ENCODE assay signal across 8 cellular contexts in the genomic region with DNA sequence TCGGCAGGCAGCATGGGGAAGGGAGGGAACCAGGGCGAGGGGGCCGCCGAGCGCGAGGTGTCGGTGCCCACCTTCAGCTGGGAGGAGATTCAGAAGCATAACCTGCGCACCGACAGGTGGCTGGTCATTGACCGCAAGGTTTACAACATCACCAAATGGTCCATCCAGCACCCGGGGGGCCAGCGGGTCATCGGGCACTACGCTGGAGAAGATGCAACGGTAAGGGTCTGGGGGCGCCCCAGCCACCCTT. TPM values are rescaled to one million over a fixed set of nuclear protein-coding genes. Genes with fewer than 3 reads are reported as not detected.
DNase-seq lines count a peak whose midpoint lies in the region; ATAC-seq and TF ChIP-seq lines count a peak whose summit lies in the region.

No MANE protein-coding gene starts in this region.

- TF ChIP-seq EP300 in suprapubic skin (IDR thresholded peaks at IDR 0.05) = no peak

- H3K27ac ChIP-seq in suprapubic skin = peak overlapping the region; percentile 70

- H3K4me3 Mint-ChIP-seq in T-helper 1 cell treated with Interleukin-12 subunit alpha and Interleukin-12 subunit beta and Interleukin-4 antibody, amounts not matched to agents 30 μg/mL and 1 μg/mL, for 36 hours = peak overlapping the region; percentile 85
- peak overlapping the region; percentile 86 for H3K4me3 Mint-ChIP-seq in activated CD8-positive, alpha-beta T cell treated with anti-CD3 and anti-CD28 coated beads for 36 hours

- H3K4me1 Mint-ChIP-seq in T-helper 1 cell treated with Interleukin-12 subunit alpha and Interleukin-12 subunit beta and Interleukin-4 antibody, amounts not matched to agents 30 μg/mL and 1 μg/mL, for 36 hours (ENCODE audit: low read depth) = peaks cover 44% of the 10 kb centered on the region
- H3K4me1 Mint-ChIP-seq in activated CD8-positive, alpha-beta T cell treated with anti-CD3 and anti-CD28 coated beads for 36 hours (ENCODE audit: low read depth) = peaks cover 36% of the 10 kb centered on the region

- H3K27me3 Mint-ChIP-seq in T-helper 1 cell treated with Interleukin-12 subunit alpha and Interleukin-12 subunit beta and Interleukin-4 antibody, amounts not matched to agents 30 μg/mL and 1 μg/mL, for 36 hours (ENCODE audit: low read depth) = no peaks in the 10 kb centered on the region
- peaks cover 9% of the 10 kb centered on the region for H3K27me3 Mint-ChIP-seq in activated CD8-positive, alpha-beta T cell treated with anti-CD3 and anti-CD28 coated beads for 36 hours

- H3K9me3 Mint-ChIP-seq in T-helper 1 cell treated with Interleukin-12 subunit alpha and Interleukin-12 subunit beta and Interleukin-4 antibody, amounts not matched to agents 30 μg/mL and 1 μg/mL, for 36 hours = no peaks in the 10 kb centered on the region
- H3K9me3 Mint-ChIP-seq in activated CD8-positive, alpha-beta T cell treated with anti-CD3 and anti-CD28 coated beads for 36 hours = no peaks in the 10 kb centered on the region

- H3K9me3 ChIP-seq in iPS-18c (ENCODE audit: control insufficient read depth, insufficient read depth, low read length) (no peaks in the 10 kb centered on the region), suprapubic skin (no peaks in the 10 kb centered on the region)

- DNase-seq in T-helper 1 cell (no peak), suprapubic skin (ENCODE audit: low spot score in 2 of 2) (no peak), SIG-M5 treated with dmso at 0.1 percent for 504 hours (lab: John Stamatoyannopoulos, UW; ENCODE audit: unreplicated experiment) (no peak), NCI-H524 treated with DMSO at 0.1 percent for 48 hours (lab: John Stamatoyannopoulos, UW) (no peak)
- no peak for DNase-seq in activated CD8-positive, alpha-beta T cell treated with anti-CD3 and anti-CD28 coated beads for 36 hours

- no peak for ATAC-seq in activated CD8-positive, alpha-beta T cell treated with anti-CD3 and anti-CD28 coated beads for 36 hours
- ATAC-seq in HG03469 (IDR thresholded peaks at IDR 0.05; ENCODE audit: unreplicated experiment) = no peak

- peak overlapping the region; percentile 93 for H3K27ac Mint-ChIP-seq in T-helper 1 cell treated with Interleukin-12 subunit alpha and Interleukin-12 subunit beta and Interleukin-4 antibody, amounts not matched to agents 30 μg/mL and 1 μg/mL, for 36 hours
- H3K27ac Mint-ChIP-seq in activated CD8-positive, alpha-beta T cell treated with anti-CD3 and anti-CD28 coated beads for 36 hours = peak overlapping the region; percentile 91

- H3K27me3 ChIP-seq in suprapubic skin = peaks cover 22% of the 10 kb centered on the region

- H3K36me3 Mint-ChIP-seq in T-helper 1 cell treated with Interleukin-12 subunit alpha and Interleukin-12 subunit beta and Interleukin-4 antibody, amounts not matched to agents 30 μg/mL and 1 μg/mL, for 36 hours (ENCODE audit: low read depth) = peaks cover 8% of the 10 kb centered on the region
- H3K36me3 Mint-ChIP-seq in activated CD8-positive, alpha-beta T cell treated with anti-CD3 and anti-CD28 coated beads for 36 hours (ENCODE audit: low read depth) = peaks cover 39% of the 10 kb centered on the region

- intact Hi-C loops in activated CD8-positive, alpha-beta T cell treated with anti-CD3 and anti-CD28 coated beads for 36 hours (cut with micrococcal nuclease) = no loop called here

- WGBS in suprapubic skin = 1% methylated on average over 10 of the region's 16 CpGs

- no peaks in the 10 kb centered on the region for H3K36me3 ChIP-seq in suprapubic skin

- TF ChIP-seq CTCF in activated CD8-positive, alpha-beta T cell treated with anti-CD3 and anti-CD28 coated beads for 36 hours (IDR thresholded peaks at IDR 0.05) = no peak
- no peak for TF ChIP-seq CTCF in suprapubic skin (IDR thresholded peaks at IDR 0.05)

- POLR2A ChIA-PET in activated CD8-positive, alpha-beta T cell treated with anti-CD3 and anti-CD28 coated beads for 36 hours (lab: Charles Lee) = interaction anchor here (0.6 to 4.0 kb wide), 10 partner anchors 12 to 143 kb away, joined by 3 to 44 read pairs (median 4); partner anchors contain the start of genes FADS1, FEN1, FTH1 and TMEM258

- peaks cover 35% of the 10 kb centered on the region for H3K4me1 ChIP-seq in suprapubic skin

- H3K4me3 ChIP-seq in iPS-18c (ENCODE audit: insufficient read depth, low read depth, low read length) (peak overlapping the region; percentile 93), suprapubic skin (peak overlapping the region; percentile 53)

- CTCF ChIA-PET in activated CD8-positive, alpha-beta T cell treated with anti-CD3 and anti-CD28 coated beads for 36 hours (lab: Charles Lee) = interaction anchor here (0.9 to 2.5 kb wide), 6 partner anchors 12 to 71 kb away, joined by 3 to 37 read pairs (median 4); partner anchors contain the start of gene FADS1

- TF ChIP-seq POLR2A in suprapubic skin (IDR thresholded peaks at IDR 0.05) = no peak

RNA-seq across cellular contexts. Expression of gene FADS2, which starts 0.2 kb away (rescaled TPM):
- total RNA-seq in activated CD8-positive, alpha-beta T cell treated with anti-CD3 and anti-CD28 coated beads for 36 hours = 100 to 1,000 TPM; 131 to 134 TPM
- 100 to 1,000 TPM; 130 to 455 (median 327) TPM for total RNA-seq in suprapubic skin

RNA-seq across cellular contexts. Expression of gene FADS1, which starts 11.5 kb away (rescaled TPM):
- 10 to 100 TPM; 33.9 to 34.4 TPM for total RNA-seq in activated CD8-positive, alpha-beta T cell treated with anti-CD3 and anti-CD28 coated beads for 36 hours
- total RNA-seq in suprapubic skin = 10 to 100 TPM; 16.4 to 69.6 (median 46.6) TPM

RNA-seq across cellular contexts. Expression of gene FEN1, which starts 35.6 kb away (rescaled TPM):
- 100 to 1,000 TPM; 109 to 114 TPM for total RNA-seq in activated CD8-positive, alpha-beta T cell treated with anti-CD3 and anti-CD28 coated beads for 36 hours
- total RNA-seq in suprapubic skin = 10 to 100 TPM in 2 of 4 donors, 1 to 10 TPM in 2; 6.9 to 14.0 (median 9.2) TPM

RNA-seq across cellular contexts. Expression of gene TMEM258, which starts 35.9 kb away (rescaled TPM):
- total RNA-seq in activated CD8-positive, alpha-beta T cell treated with anti-CD3 and anti-CD28 coated beads for 36 hours = 100 to 1,000 TPM; 162 to 170 TPM
- 10 to 100 TPM; 29.7 to 44.8 (median 35.9) TPM for total RNA-seq in suprapubic skin

Comparison
In these comparisons a context has a peak if more than half of its experiments do, and no peak if none do; other contexts are left out.
1. RNA of gene FEN1, which starts 35.6 kb away (total RNA-seq): 109 to 114 TPM in activated CD8-positive, alpha-beta T cell treated with anti-CD3 and anti-CD28 coated beads for 36 hours; 6.9 to 14.0 TPM in suprapubic skin; every median in the first group is over 4 times any median in the second.